ENCODE assay signal across 24 cellular contexts in genomic region chr6:156902782-156903181, GRCh38.
DNase-seq lines count a peak whose midpoint lies in the region; ATAC-seq, FAIRE-seq and TF ChIP-seq lines count a peak whose summit lies in the region.
"Had no signal": no experiment of that assay in that cellular context is flagged by ENCODE, and none has a peak within 500 bp of the region (broad histone marks: within the 10 kb centered on the region; RNA-seq: fewer than 3 reads in every experiment).

No MANE protein-coding gene starts in this region.

- no peak overlapping the region for H3K9ac ChIP-seq in HepG2 (ENCODE audit: insufficient read depth, low read depth, low read length)
- no peak overlapping the region for H3K9ac ChIP-seq in K562 (ENCODE audit: insufficient read depth in 1 of 2, low read depth in 2 of 2, low read length in 2 of 2)
- H3K9ac ChIP-seq in neural cell (ENCODE audit: low read length), result no peak overlapping the region
- H3K9ac ChIP-seq: BLaER1 had no signal

- in situ Hi-C loops in HepG2 (cut with HindIII; ENCODE audit: extremely low pct_ligation_motif_present, low pct_unique_long_range_greater_than_20kb), result no loop called here
- in situ Hi-C loops in K562 (cut with MboI), result no loop called here

- WGBS in HepG2 (ENCODE audit: low lambda C conversion rate), result 75% methylated on average over 1 of the region's 1 CpG
- WGBS in right lobe of liver (ENCODE audit: insufficient coverage, low coverage, low lambda C conversion rate, missing lambda C conversion rate), result 81% methylated on average over 1 of the region's 1 CpG
- 17% methylated on average over 1 of the region's 1 CpG for WGBS in K562 (ENCODE audit: insufficient coverage, low coverage, missing lambda C conversion rate)

- H3K27me3 ChIP-seq in HepG2 (ENCODE audit: control insufficient read depth in 1 of 2, insufficient read depth in 2 of 2, low read length in 2 of 2), result no peaks in the 10 kb centered on the region
- H3K27me3 ChIP-seq in right lobe of liver, result no peaks in the 10 kb centered on the region
- no peaks in the 10 kb centered on the region for H3K27me3 ChIP-seq in K562 (ENCODE audit: control insufficient read depth in 2 of 2, insufficient read depth in 2 of 2, low read length in 2 of 2)
- no peaks in the 10 kb centered on the region for H3K27me3 ChIP-seq in neural cell (ENCODE audit: insufficient read depth, low read depth, low read length)
- H3K27me3 ChIP-seq: BLaER1 had no signal

- TF ChIP-seq POLR2A in HepG2 (IDR thresholded peaks at IDR 0.05; ENCODE audit: insufficient read depth in 1 of 2, low read depth in 2 of 2, low read length in 2 of 2) (no peak), right lobe of liver (IDR thresholded peaks at IDR 0.05) (no peak), K562 (conservative IDR thresholded peaks at IDR 0.05) (no peak)

- no peak for TF ChIP-seq RAD21 in HepG2 (CRISPR knock-in tag; IDR thresholded peaks at IDR 0.05)
- TF ChIP-seq RAD21 in K562 (CRISPR knock-in tag; conservative IDR thresholded peaks at IDR 0.05 in 1 of 2, IDR thresholded peaks at IDR 0.05 in 1 of 2), result no peak
- TF ChIP-seq RAD21 in neural cell (conservative IDR thresholded peaks at IDR 0.05), result no peak

- TF ChIP-seq EP300 in HepG2 (IDR thresholded peaks at IDR 0.05; ENCODE audit: low read depth in 2 of 2, low read length in 2 of 2) (no peak), HepG2 (CRISPR knock-in tag; IDR thresholded peaks at IDR 0.05; ENCODE audit: borderline replicate concordance) (no peak), K562 (IDR thresholded peaks at IDR 0.05; ENCODE audit: low read length) (no peak), neural cell (conservative IDR thresholded peaks at IDR 0.05; ENCODE audit: poor library complexity, severe bottlenecking) (no peak)

- no TSS peak for BruUV-seq in HepG2 (replicated peaks; lab: Mats Ljungman, UMichigan)
- no TSS peak for BruUV-seq in K562 (replicated peaks; lab: Mats Ljungman, UMichigan)

- H3K79me2 ChIP-seq in HepG2 (ENCODE audit: insufficient read depth, low read length) (peaks cover 19% of the 10 kb centered on the region), K562 (ENCODE audit: control insufficient read depth, insufficient read depth, low read length) (peaks cover 22% of the 10 kb centered on the region; the same call in 2 of the 3 replicates), neural cell (replicated peaks; ENCODE audit: insufficient read depth, low read length) (peaks cover 19% of the 10 kb centered on the region)

- H3K9me1 ChIP-seq in K562 (ENCODE audit: control insufficient read depth, insufficient read depth, low read length), result no peaks in the 10 kb centered on the region

- peaks cover 3% of the 10 kb centered on the region for H3F3A ChIP-seq in neural cell (ENCODE audit: insufficient read depth, low read length, poor library complexity, severe bottlenecking)

- no peaks in the 10 kb centered on the region for H3K9me2 ChIP-seq in neural cell (ENCODE audit: insufficient read depth, low read length)

- ATAC-seq in HepG2 (no peak), right lobe of liver (no peak), K562 (no peak), GM19328 (IDR thresholded peaks at IDR 0.05; ENCODE audit: unreplicated experiment) (no peak), GM21447 (IDR thresholded peaks at IDR 0.05; ENCODE audit: unreplicated experiment) (no peak)
- ATAC-seq: GM12878 had no signal

- H3K4me3 ChIP-seq in HepG2 (replicated peaks in 1 of 3; ENCODE audit: insufficient read depth in 1 of 3, low read depth in 2 of 3, low read length in 3 of 3) (no peak overlapping the region), right lobe of liver (no peak overlapping the region), K562 (no peak overlapping the region), neural cell (ENCODE audit: low read length) (peak overlapping the region; percentile 54)
- H3K4me3 ChIP-seq: BLaER1, GM12878 had no signal

- TF ChIP-seq CTCF in HepG2 (CRISPR knock-in tag; IDR thresholded peaks at IDR 0.05) (no peak), right lobe of liver (IDR thresholded peaks at IDR 0.05) (no peak), K562 (IDR thresholded peaks at IDR 0.05 in 2 of 3, conservative IDR thresholded peaks at IDR 0.05 in 1 of 3; ENCODE audit: insufficient read depth in 2 of 3, low read depth in 1 of 3, low read length in 3 of 3) (no peak), neural cell (IDR thresholded peaks at IDR 0.05; ENCODE audit: poor library complexity, severe bottlenecking) (no peak)

- H3K9me3 ChIP-seq in HepG2 (ENCODE audit: low read length), result no peaks in the 10 kb centered on the region
- no peaks in the 10 kb centered on the region for H3K9me3 ChIP-seq in right lobe of liver
- no peaks in the 10 kb centered on the region for H3K9me3 ChIP-seq in K562 (replicated peaks; ENCODE audit: control insufficient read depth, insufficient read depth, low read depth, low read length)
- no peaks in the 10 kb centered on the region for H3K9me3 ChIP-seq in neural cell (ENCODE audit: low read length)
- H3K9me3 ChIP-seq: BLaER1 had no signal

- H3K4me2 ChIP-seq in HepG2 (ENCODE audit: low read depth, low read length) (no peak overlapping the region), K562 (ENCODE audit: insufficient read depth, low read length) (no peak overlapping the region), neural cell (ENCODE audit: low read length) (peak overlapping the region; percentile 47)
- H3K4me2 ChIP-seq: BLaER1 had no signal

- CTCF ChIA-PET in HepG2 (lab: Yijun Ruan, JAX; ENCODE audit: low intra/inter-chr PET ratio, low total read pairs) (no interaction called here), HEK293T (lab: Yijun Ruan, JAX) (no interaction called here), K562 (lab: Yijun Ruan, JAX; ENCODE audit: low intra/inter-chr PET ratio) (no interaction called here)

- POLR2A ChIA-PET in HepG2 (lab: Yijun Ruan, JAX), result no interaction called here
- POLR2A ChIA-PET in HEK293T (lab: Yijun Ruan, JAX), result no interaction called here
- POLR2A ChIA-PET in K562 (lab: Yijun Ruan, JAX), result interaction anchor here (0.6 to 2.1 kb wide), 3 partner anchors 8 to 317 kb away, joined by 4 read pairs; no protein-coding TSS in a partner anchor

- H3K4me1 ChIP-seq in HepG2 (ENCODE audit: insufficient read depth, low read length) (no peaks in the 10 kb centered on the region), right lobe of liver (no peaks in the 10 kb centered on the region), K562 (replicated peaks in 1 of 2; ENCODE audit: control insufficient read depth in 2 of 2, insufficient read depth in 2 of 2, low read length in 2 of 2) (peaks cover 7 to 9% of the 10 kb centered on the region in 2 experiments; a peak in 3 of 5 replicates)

- intact Hi-C loops in HepG2 (cut with micrococcal nuclease; ENCODE audit: unreplicated experiment), result no loop called here
- intact Hi-C loops in right lobe of liver (cut with DNase I), result no loop called here
- intact Hi-C loops in K562 (cut with micrococcal nuclease), result no loop called here

- H4K20me1 ChIP-seq in HepG2 (ENCODE audit: insufficient read depth, low read length) (no peaks in the 10 kb centered on the region; the same call in none of the 2 replicates), K562 (replicated peaks; ENCODE audit: control insufficient read depth, insufficient read depth, low read length) (peaks cover 6% of the 10 kb centered on the region; the same call in 1 of the 2 replicates), neural cell (ENCODE audit: insufficient read depth) (no peaks in the 10 kb centered on the region)

- FAIRE-seq in HepG2 (lab: Jason Lieb, UNC) (no peak), K562 (lab: Jason Lieb, UNC) (no peak)
- FAIRE-seq: D721Med, GM12878, GM19239 had no signal

- DNase-seq in HepG2 (ENCODE audit: low spot score), result no peak
- DNase-seq in right lobe of liver, result no peak
- DNase-seq in HEK293T (ENCODE audit: extremely low spot score), result no peak
- DNase-seq in K562 (ENCODE audit: extremely low read depth in 1 of 4, low spot score in 3 of 4), result no peak
- no peak for DNase-seq in stimulated activated CD4-positive, alpha-beta T cell treated with anti-CD3 and anti-CD28 coated beads, Interleukin-2, amount 100 ng/mL, for 24 hours
- DNase-seq: 8988T; CD4-positive, CD25-positive, alpha-beta regulatory T cell; CD8-positive, alpha-beta memory T cell; DMS 273 treated with DMSO at 0.1 percent for 48 hours; DMS79; EL; GDM1; GOT3; H7; HCEC 1CT; HFFc6 had no signal

- H3K27ac ChIP-seq in HepG2 (ENCODE audit: extremely low read length, insufficient read depth, low read length) (no peak overlapping the region), right lobe of liver (no peak overlapping the region), K562 (ENCODE audit: extremely low read depth, low read depth, low read length) (no peak overlapping the region), neural cell (ENCODE audit: low read length) (peak overlapping the region; percentile 69)
- H3K27ac ChIP-seq: BLaER1, C4-2B had no signal

- peaks cover 4 to 26% of the 10 kb centered on the region in 2 experiments for H3K36me3 ChIP-seq in HepG2 (replicated peaks in 1 of 2; ENCODE audit: control insufficient read depth in 1 of 2, insufficient read depth in 2 of 2, low read length in 2 of 2)
- no peaks in the 10 kb centered on the region for H3K36me3 ChIP-seq in right lobe of liver
- peaks cover 9% of the 10 kb centered on the region for H3K36me3 ChIP-seq in K562 (ENCODE audit: control insufficient read depth, insufficient read depth, low read length)
- H3K36me3 ChIP-seq in neural cell (ENCODE audit: insufficient read depth, low read length), result no peaks in the 10 kb centered on the region

- H2AFZ ChIP-seq in HepG2 (ENCODE audit: low read length) (no peak overlapping the region), K562 (ENCODE audit: low read depth, low read length) (no peak overlapping the region), neural cell (ENCODE audit: low read depth, low read length) (no peak overlapping the region)

TF ChIP-seq in HepG2, 621 proteins besides CTCF, POLR2A, EP300 and RAD21 (continues in another document):
- peak; percentile 97 for TF ChIP-seq MAFF (IDR thresholded peaks at IDR 0.05; ENCODE audit: low read depth, low read length)
- peak; percentile 95 to 98 for TF ChIP-seq MAFK (conservative IDR thresholded peaks at IDR 0.05 in 1 of 2, IDR thresholded peaks at IDR 0.05 in 1 of 2; ENCODE audit: low read length in 2 of 2)

TF ChIP-seq in HEK293T, 16 proteins besides CTCF, POLR2A, EP300 and RAD21 (continues in another document):
- no peak for TF ChIP-seq ARNT (IDR thresholded peaks at IDR 0.05)

TF ChIP-seq in neural cell, 6 proteins besides CTCF, POLR2A, EP300 and RAD21 (continues in another document):
- TF ChIP-seq MXI1 (conservative IDR thresholded peaks at IDR 0.05; ENCODE audit: poor library complexity, severe bottlenecking), result no peak
- no peak for TF ChIP-seq POLR2AphosphoS5 (IDR thresholded peaks at IDR 0.05)
- TF ChIP-seq SMC3 (conservative IDR thresholded peaks at IDR 0.05; ENCODE audit: poor library complexity), result no peak

Comparison
In these comparisons a context has a peak if more than half of its experiments do, and no peak if none do; other contexts are left out.
1. Of the 241 proteins assayed by ChIP-seq in both HepG2 and K562: peak only in HepG2: none; only in K562: MAFG; in both: MAFF and MAFK; in neither: 237; mixed calls (peak in some experiments, not most) for 1.